Comparison of ENCODE assay signal across 39 cellular contexts in the genomic region with DNA sequence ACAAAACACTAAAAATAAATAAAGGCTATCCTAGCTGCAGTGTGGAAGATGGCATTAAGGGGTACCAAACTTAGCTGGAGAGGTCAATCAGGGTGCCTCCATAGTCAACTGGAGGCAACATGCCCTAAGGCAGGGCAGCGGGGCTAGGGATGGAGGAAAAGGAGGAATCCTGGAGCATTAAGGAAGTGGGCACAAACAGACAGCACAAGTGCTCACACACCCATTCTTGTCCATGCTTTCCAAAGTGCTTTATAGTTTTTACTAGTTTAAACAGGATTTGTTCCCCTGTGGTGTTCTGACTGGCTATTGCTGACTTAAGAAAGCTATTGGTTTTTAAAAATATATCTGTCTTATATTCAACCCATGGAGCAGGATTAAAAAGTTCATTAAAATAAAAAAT.
"Had no signal": no experiment of that assay in that cellular context is flagged by ENCODE, and none has a peak within 500 bp of the region (broad histone marks: within the 10 kb centered on the region; RNA-seq: fewer than 3 reads in every experiment).

No MANE protein-coding gene starts in this region.

- H3K4me1 ChIP-seq: ascending aorta had no signal

- ATAC-seq: activated CD4-positive, alpha-beta T cell treated with anti-CD3 and anti-CD28 coated beads for 36 hours; activated CD4-positive, CD25-positive, alpha-beta regulatory T cell treated with anti-CD3 and anti-CD28 coated beads, Interleukin-2, amount 50 U/mL, for 24 hours; activated CD8-positive, alpha-beta memory T cell treated with anti-CD3 and anti-CD28 coated beads, Interleukin-2, amount 10 ng/mL, durations not matched to agents 7 days and 5 days; activated CD8-positive, alpha-beta T cell treated with anti-CD3 and anti-CD28 coated beads, Interleukin-2, amount 10 ng/mL, durations not matched to agents 7 days and 5 days; activated naive CD8-positive, alpha-beta T cell treated with anti-CD3 and anti-CD28 coated beads, Interleukin-2, amount 50 U/mL, for 24 hours had no signal

- H3K36me3 Mint-ChIP-seq: brain had no signal

- H3K27me3 ChIP-seq: ascending aorta, cardiac muscle cell had no signal

- FAIRE-seq: bronchial epithelial cell had no signal

- H3K27ac Mint-ChIP-seq: activated CD4-positive, alpha-beta memory T cell treated with anti-CD3 and anti-CD28 coated beads, Interleukin-2, amount 10 ng/mL, durations not matched to agents 7 days and 5 days; activated CD4-positive, alpha-beta T cell treated with anti-CD3 and anti-CD28 coated beads for 36 hours; activated CD4-positive, alpha-beta T cell treated with anti-CD3 and anti-CD28 coated beads, Interleukin-2, amount 10 ng/mL, durations not matched to agents 7 days and 5 days; activated CD8-positive, alpha-beta memory T cell treated with anti-CD3 and anti-CD28 coated beads, Interleukin-2, amount 10 ng/mL, durations not matched to agents 7 days and 5 days; activated CD8-positive, alpha-beta T cell treated with anti-CD3 and anti-CD28 coated beads, Interleukin-2, amount 10 ng/mL, durations not matched to agents 7 days and 5 days; activated naive CD4-positive, alpha-beta T cell treated with anti-CD3 and anti-CD28 coated beads, Interleukin-2, amount 10 ng/mL, durations not matched to agents 7 days and 5 days; activated naive CD8-positive, alpha-beta T cell; activated naive CD8-positive, alpha-beta T cell treated with anti-CD3 and anti-CD28 coated beads, Interleukin-2, amount 10 ng/mL, durations not matched to agents 7 days and 5 days; activated naive CD8-positive, alpha-beta T cell treated with anti-CD3 and anti-CD28 coated beads, Interleukin-2, amount 50 U/mL, for 24 hours; activated T-cell treated with anti-CD3 and anti-CD28 coated beads, Interleukin-2, amount 50 U/mL, for 24 hours; activated T-helper 2 cell treated with anti-CD3 and anti-CD28 coated beads, Interferon-gamma antibody, Interleukin-2, Interleukin-4, amounts not matched to agents 10 μg/mL and 5 μg/mL and 100 μg/mL, durations not matched to agents 14 hours and 24 hours and 36 hours; brain; T-helper 1 cell treated with Interleukin-12 subunit alpha and Interleukin-12 subunit beta and Interleukin-4 antibody, amounts not matched to agents 30 μg/mL and 1 μg/mL, for 36 hours; T-helper 2 cell treated with Interferon-gamma antibody and Interleukin-4, amounts not matched to agents 5 μg/mL and 100 μg/mL, for 36 hours had no signal

- H3K4me3 ChIP-seq: ascending aorta, cardiac muscle cell had no signal

- H3K36me3 ChIP-seq: ascending aorta, cardiac muscle cell had no signal

- H3K27me3 Mint-ChIP-seq: activated CD4-positive, alpha-beta memory T cell treated with anti-CD3 and anti-CD28 coated beads, Interleukin-2, amount 10 ng/mL, durations not matched to agents 7 days and 5 days; activated CD4-positive, alpha-beta T cell treated with anti-CD3 and anti-CD28 coated beads for 36 hours; activated CD4-positive, alpha-beta T cell treated with anti-CD3 and anti-CD28 coated beads, Interleukin-2, amount 10 ng/mL, durations not matched to agents 7 days and 5 days; activated CD8-positive, alpha-beta memory T cell treated with anti-CD3 and anti-CD28 coated beads, Interleukin-2, amount 10 ng/mL, durations not matched to agents 7 days and 5 days; activated naive CD4-positive, alpha-beta T cell treated with anti-CD3 and anti-CD28 coated beads, Interleukin-2, amount 10 ng/mL, durations not matched to agents 7 days and 5 days; activated naive CD4-positive, alpha-beta T cell treated with anti-CD3 and anti-CD28 coated beads, Interleukin-2, amount 50 U/mL, for 24 hours; activated naive CD8-positive, alpha-beta T cell; activated naive CD8-positive, alpha-beta T cell treated with anti-CD3 and anti-CD28 coated beads, Interleukin-2, amount 10 ng/mL, durations not matched to agents 7 days and 5 days; activated naive CD8-positive, alpha-beta T cell treated with anti-CD3 and anti-CD28 coated beads, Interleukin-2, amount 50 U/mL, for 24 hours; activated T-cell treated with anti-CD3 and anti-CD28 coated beads, Interleukin-2, amount 50 U/mL, for 24 hours; brain; central memory CD8-positive, alpha-beta T cell had no signal

- H3K4me1 Mint-ChIP-seq: activated CD4-positive, alpha-beta T cell treated with anti-CD3 and anti-CD28 coated beads for 36 hours; activated naive CD4-positive, alpha-beta T cell treated with anti-CD3 and anti-CD28 coated beads, Interleukin-2, amount 50 U/mL, for 24 hours; activated naive CD8-positive, alpha-beta T cell treated with anti-CD3 and anti-CD28 coated beads, Interleukin-2, amount 50 U/mL, for 24 hours; brain had no signal

- H3K9me3 ChIP-seq: ascending aorta had no signal

- DNase-seq: activated CD4-positive, alpha-beta memory T cell treated with anti-CD3 and anti-CD28 coated beads, Interleukin-2, amount 10 ng/mL, durations not matched to agents 7 days and 5 days; activated CD4-positive, alpha-beta T cell treated with anti-CD3 and anti-CD28 coated beads for 1 hour; activated CD4-positive, alpha-beta T cell treated with anti-CD3 and anti-CD28 coated beads for 36 hours; activated CD4-positive, alpha-beta T cell treated with anti-CD3 and anti-CD28 coated beads for 48 hours; activated CD4-positive, alpha-beta T cell treated with anti-CD3 and anti-CD28 coated beads, Interleukin-2, amount 10 ng/mL, durations not matched to agents 7 days and 5 days; activated CD4-positive, alpha-beta T cell treated with anti-CD3 and anti-CD28 coated beads, Interleukin-2, amount 50 U/mL, for 48 hours; activated CD4-positive, CD25-positive, alpha-beta regulatory T cell; activated CD8-positive, alpha-beta memory T cell treated with anti-CD3 and anti-CD28 coated beads for 24 hours; activated CD8-positive, alpha-beta memory T cell treated with anti-CD3 and anti-CD28 coated beads, Interleukin-2, amount 10 ng/mL, durations not matched to agents 7 days and 5 days; activated CD8-positive, alpha-beta memory T cell treated with anti-CD3 and anti-CD28 coated beads, Interleukin-2, amount 50 U/mL, for 48 hours; activated CD8-positive, alpha-beta T cell treated with anti-CD3 and anti-CD28 coated beads, Interleukin-2, amount 10 ng/mL, durations not matched to agents 7 days and 5 days; activated effector memory CD4-positive, alpha-beta T cell treated with Interleukin-2 at 50 U/mL for 16 hours; activated gamma-delta T cell; activated naive CD4-positive, alpha-beta T cell treated with anti-CD3 and anti-CD28 coated beads, Interleukin-2, amount 10 ng/mL, durations not matched to agents 7 days and 5 days; activated naive CD4-positive, alpha-beta T cell treated with Interleukin-2 at 50 U/mL for 16 hours; activated naive CD8-positive, alpha-beta T cell treated with anti-CD3 and anti-CD28 coated beads, Interleukin-2, amount 10 ng/mL, durations not matched to agents 7 days and 5 days; activated naive CD8-positive, alpha-beta T cell treated with anti-CD3 and anti-CD28 coated beads, Interleukin-2, amount 50 U/mL, for 24 hours; activated T-cell treated with anti-CD3 and anti-CD28 coated beads, Interleukin-2, amount 50 U/mL, for 24 hours; activated T-cell treated with anti-CD3 and anti-CD28 coated beads, Interleukin-2, amount 50 U/mL, for 48 hours; amygdala; anterior cingulate cortex; caudate nucleus; cerebellar nuclear complex; SW 1271; T-helper 1 cell; T-helper 2 cell; T-helper 9 cell had no signal

- H3K27ac ChIP-seq: ascending aorta, cardiac muscle cell, VCaP had no signal

- H3K9me3 Mint-ChIP-seq: activated CD4-positive, alpha-beta memory T cell treated with anti-CD3 and anti-CD28 coated beads, Interleukin-2, amount 10 ng/mL, durations not matched to agents 7 days and 5 days; activated CD4-positive, alpha-beta T cell treated with anti-CD3 and anti-CD28 coated beads, Interleukin-2, amount 10 ng/mL, durations not matched to agents 7 days and 5 days; activated naive CD4-positive, alpha-beta T cell treated with anti-CD3 and anti-CD28 coated beads, Interleukin-2, amount 10 ng/mL, durations not matched to agents 7 days and 5 days; activated naive CD4-positive, alpha-beta T cell treated with anti-CD3 and anti-CD28 coated beads, Interleukin-2, amount 50 U/mL, for 24 hours; activated naive CD8-positive, alpha-beta T cell treated with anti-CD3 and anti-CD28 coated beads, Interleukin-2, amount 10 ng/mL, durations not matched to agents 7 days and 5 days; activated naive CD8-positive, alpha-beta T cell treated with anti-CD3 and anti-CD28 coated beads, Interleukin-2, amount 50 U/mL, for 24 hours; activated T-cell treated with anti-CD3 and anti-CD28 coated beads, Interleukin-2, amount 50 U/mL, for 24 hours; activated T-helper 2 cell treated with anti-CD3 and anti-CD28 coated beads, Interferon-gamma antibody, Interleukin-2, Interleukin-4, amounts not matched to agents 10 μg/mL and 5 μg/mL and 100 μg/mL, durations not matched to agents 14 hours and 24 hours and 36 hours; brain; central memory CD8-positive, alpha-beta T cell; T-helper 1 cell treated with Interleukin-12 subunit alpha and Interleukin-12 subunit beta and Interleukin-4 antibody, amounts not matched to agents 30 μg/mL and 1 μg/mL, for 36 hours; T-helper 2 cell treated with Interferon-gamma antibody and Interleukin-4, amounts not matched to agents 5 μg/mL and 100 μg/mL, for 36 hours had no signal

- H3K4me3 Mint-ChIP-seq: activated CD4-positive, alpha-beta memory T cell treated with anti-CD3 and anti-CD28 coated beads, Interleukin-2, amount 10 ng/mL, durations not matched to agents 7 days and 5 days; activated CD4-positive, alpha-beta T cell treated with anti-CD3 and anti-CD28 coated beads for 36 hours; activated CD4-positive, alpha-beta T cell treated with anti-CD3 and anti-CD28 coated beads, Interleukin-2, amount 10 ng/mL, durations not matched to agents 7 days and 5 days; activated CD8-positive, alpha-beta memory T cell treated with anti-CD3 and anti-CD28 coated beads, Interleukin-2, amount 10 ng/mL, durations not matched to agents 7 days and 5 days; activated CD8-positive, alpha-beta T cell treated with anti-CD3 and anti-CD28 coated beads, Interleukin-2, amount 10 ng/mL, durations not matched to agents 7 days and 5 days; activated naive CD4-positive, alpha-beta T cell treated with anti-CD3 and anti-CD28 coated beads, Interleukin-2, amount 10 ng/mL, durations not matched to agents 7 days and 5 days; activated naive CD4-positive, alpha-beta T cell treated with anti-CD3 and anti-CD28 coated beads, Interleukin-2, amount 50 U/mL, for 24 hours; activated naive CD8-positive, alpha-beta T cell; activated naive CD8-positive, alpha-beta T cell treated with anti-CD3 and anti-CD28 coated beads, Interleukin-2, amount 10 ng/mL, durations not matched to agents 7 days and 5 days; activated naive CD8-positive, alpha-beta T cell treated with anti-CD3 and anti-CD28 coated beads, Interleukin-2, amount 50 U/mL, for 24 hours; activated T-cell treated with anti-CD3 and anti-CD28 coated beads, Interleukin-2, amount 50 U/mL, for 24 hours; brain; central memory CD8-positive, alpha-beta T cell; T-helper 1 cell treated with Interleukin-12 subunit alpha and Interleukin-12 subunit beta and Interleukin-4 antibody, amounts not matched to agents 30 μg/mL and 1 μg/mL, for 36 hours; T-helper 2 cell treated with Interferon-gamma antibody and Interleukin-4, amounts not matched to agents 5 μg/mL and 100 μg/mL, for 36 hours had no signal
